16 cellular contexts compared by ENCODE assay signal in genomic region chr3:112976001-112976400, GRCh38.
DNase-seq lines count a peak whose midpoint lies in the region; ATAC-seq and TF ChIP-seq lines count a peak whose summit lies in the region.
"Had no signal": no experiment of that assay in that cellular context is flagged by ENCODE, and none has a peak within 500 bp of the region (broad histone marks: within the 10 kb centered on the region; RNA-seq: fewer than 3 reads in every experiment).

No MANE protein-coding gene starts in this region.

- no peak overlapping the region for H3K4me3 ChIP-seq in BLaER1 treated with 17β-estradiol and CSF1 and Interleukin-3, amounts not matched to agents 10 nM and 100 nM
- H3K4me3 ChIP-seq in SU-DHL-6 (ENCODE audit: insufficient read depth, low read length, poor library complexity, severe bottlenecking): no peak overlapping the region
- no peak overlapping the region for H3K4me3 ChIP-seq in effector memory CD4-positive, alpha-beta T cell (ENCODE audit: insufficient read depth, low read depth, low read length, poor library complexity, severe bottlenecking)
- H3K4me3 ChIP-seq: ovary, PC-9 had no signal

- peak overlapping the region; percentile 12 for H2AFZ ChIP-seq in SU-DHL-6 (ENCODE audit: low read depth, low read length, severe bottlenecking)
- H2AFZ ChIP-seq: PC-9 had no signal

- peak overlapping the region in 10 of 11 experiments; percentile 4 to 90 (median 34); a peak in 14 of 22 replicates for H3K4me2 ChIP-seq in BLaER1 treated with 17β-estradiol and CSF1 and Interleukin-3, amounts not matched to agents 10 nM and 100 nM
- H3K4me2 ChIP-seq in SU-DHL-6 (ENCODE audit: low read depth, low read length, poor library complexity, severe bottlenecking): peak overlapping the region; percentile 58
- H3K4me2 ChIP-seq: PC-9, SK-N-SH had no signal

- H4K20me1 ChIP-seq in BLaER1 treated with 17β-estradiol and CSF1 and Interleukin-3, amounts not matched to agents 10 nM and 100 nM: no peaks in the 10 kb centered on the region
- H4K20me1 ChIP-seq in SU-DHL-6 (ENCODE audit: low read depth, low read length): no peaks in the 10 kb centered on the region

- H3K9ac ChIP-seq in BLaER1 treated with 17β-estradiol and CSF1 and Interleukin-3, amounts not matched to agents 10 nM and 100 nM: peak overlapping the region in 3 of 11 experiments; percentile 3 to 69 (median 10); a peak in 3 of 22 replicates
- H3K9ac ChIP-seq in SU-DHL-6 (ENCODE audit: low read length): no peak overlapping the region
- H3K9ac ChIP-seq: SK-N-SH had no signal

- no peaks in the 10 kb centered on the region; the same call in 1 of the 2 replicates for H3K79me2 ChIP-seq in SU-DHL-6 (ENCODE audit: insufficient read depth, low read length)

- H3K4me1 ChIP-seq in BLaER1 treated with 17β-estradiol and CSF1 and Interleukin-3, amounts not matched to agents 10 nM and 100 nM: peaks cover 18 to 62% (median 26%) of the 10 kb centered on the region in 10 experiments; a peak in 16 of 20 replicates
- peaks cover 25% of the 10 kb centered on the region for H3K4me1 ChIP-seq in effector memory CD4-positive, alpha-beta T cell (ENCODE audit: control insufficient read depth, insufficient read depth, low read length, poor library complexity, severe bottlenecking)
- H3K4me1 ChIP-seq: foreskin keratinocyte had no signal

- peak overlapping the region in 4 of 11 experiments; percentile 17 to 59 (median 48); a peak in 6 of 22 replicates for H3K27ac ChIP-seq in BLaER1 treated with 17β-estradiol and CSF1 and Interleukin-3, amounts not matched to agents 10 nM and 100 nM
- H3K27ac ChIP-seq in SU-DHL-6 (ENCODE audit: low read depth, low read length): peak overlapping the region; percentile 40; the same call in 1 of the 2 replicates
- peak overlapping the region; percentile 68 for H3K27ac ChIP-seq in effector memory CD4-positive, alpha-beta T cell (ENCODE audit: insufficient read depth, low read length, poor library complexity, severe bottlenecking)
- H3K27ac ChIP-seq: foreskin keratinocyte, ovary, PC-9, VCaP had no signal

- no peaks in the 10 kb centered on the region for H3K36me3 ChIP-seq in BLaER1 treated with 17β-estradiol and CSF1 and Interleukin-3, amounts not matched to agents 10 nM and 100 nM
- no peaks in the 10 kb centered on the region for H3K36me3 ChIP-seq in SU-DHL-6 (ENCODE audit: low read length)
- no peaks in the 10 kb centered on the region for H3K36me3 ChIP-seq in effector memory CD4-positive, alpha-beta T cell (ENCODE audit: control insufficient read depth, insufficient read depth, low read length)
- H3K36me3 ChIP-seq: ovary had no signal

- no peaks in the 10 kb centered on the region for H3K9me3 ChIP-seq in BLaER1 treated with 17β-estradiol and CSF1 and Interleukin-3, amounts not matched to agents 10 nM and 100 nM (replicated peaks in 1 of 11)
- no peaks in the 10 kb centered on the region for H3K9me3 ChIP-seq in SU-DHL-6 (ENCODE audit: insufficient read depth, low read length)
- H3K9me3 ChIP-seq in effector memory CD4-positive, alpha-beta T cell (ENCODE audit: control insufficient read depth, low read length): no peaks in the 10 kb centered on the region
- H3K9me3 ChIP-seq: ovary, SK-N-SH had no signal

- no peak for TF ChIP-seq CTCF in SU-DHL-6 (IDR thresholded peaks at IDR 0.05; ENCODE audit: insufficient read depth, low read length, poor library complexity, severe bottlenecking)

- peak; percentile 38 to 49 for DNase-seq in AML-193 (lab: John Stamatoyannopoulos, UW)
- DNase-seq in effector memory CD4-positive, alpha-beta T cell: no peak
- DNase-seq in COR-L47 (lab: John Stamatoyannopoulos, UW): no peak
- DNase-seq in midbrain (lab: John Stamatoyannopoulos, UW): no peak
- DNase-seq: foreskin keratinocyte; left colon; NCI-H2029 treated with DMSO at 0.1 percent for 48 hours; NCI-H524 treated with DMSO at 0.1 percent for 48 hours; ovary; PC-9; SK-N-SH; stimulated activated CD4-positive, alpha-beta T cell treated with anti-CD3 and anti-CD28 coated beads, Interleukin-4, amount 100 ng/mL, for 4 hours had no signal

- H3K9me2 ChIP-seq in SU-DHL-6 (replicated peaks; ENCODE audit: insufficient read depth, low read length): no peaks in the 10 kb centered on the region
- H3K9me2 ChIP-seq: SK-N-SH had no signal

- ATAC-seq in GM18520 (IDR thresholded peaks at IDR 0.05; ENCODE audit: unreplicated experiment): no peak
- ATAC-seq: foreskin keratinocyte, left colon had no signal

- H3K27me3 ChIP-seq in BLaER1 treated with 17β-estradiol and CSF1 and Interleukin-3, amounts not matched to agents 10 nM and 100 nM: no peaks in the 10 kb centered on the region
- H3K27me3 ChIP-seq in SU-DHL-6 (ENCODE audit: low read length): no peaks in the 10 kb centered on the region
- H3K27me3 ChIP-seq in effector memory CD4-positive, alpha-beta T cell (replicated peaks; ENCODE audit: control insufficient read depth, insufficient read depth, low read length, poor library complexity, severe bottlenecking): no peaks in the 10 kb centered on the region
- H3K27me3 ChIP-seq: ovary had no signal

- peaks cover 5% of the 10 kb centered on the region; the same call in 1 of the 2 replicates for H3F3A ChIP-seq in SU-DHL-6 (ENCODE audit: insufficient read depth)

Comparison
In these comparisons a context has a peak if more than half of its experiments do, and no peak if none do; other contexts are left out.
1. DNase-seq: peak in AML-193 (2 of 2); none in effector memory CD4-positive, alpha-beta T cell (0 of 3), COR-L47 (single experiment) and midbrain (single experiment).